In the genomic region with DNA sequence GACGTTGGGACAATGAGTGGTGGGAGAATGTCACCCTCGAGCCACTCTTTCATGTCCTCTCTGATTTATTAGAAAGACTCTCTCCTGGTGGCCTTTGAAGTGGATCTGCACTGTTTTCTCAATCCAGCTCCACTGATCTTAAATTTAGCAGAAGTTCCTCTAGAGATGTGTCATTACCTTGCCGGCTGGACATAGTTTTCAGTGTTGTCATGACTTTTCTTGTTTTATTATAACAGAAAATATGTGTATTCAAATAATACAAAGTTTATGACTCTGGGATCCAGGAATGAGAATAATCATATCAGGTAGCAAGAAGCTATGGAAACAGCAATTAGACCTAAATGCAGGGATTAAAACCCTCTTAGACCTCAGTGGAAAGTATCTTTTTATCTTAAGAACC, we compare ENCODE assay signal across 28 cellular contexts.
"Had no signal": no experiment of that assay in that cellular context is flagged by ENCODE, and none has a peak within 500 bp of the region (broad histone marks: within the 10 kb centered on the region; RNA-seq: fewer than 3 reads in every experiment).

No MANE protein-coding gene starts in this region.

- H3K9me3 ChIP-seq: adrenal gland, body of pancreas, esophagus muscularis mucosa, gastroesophageal sphincter had no signal

- H3K27ac Mint-ChIP-seq: activated CD4-positive, alpha-beta memory T cell treated with anti-CD3 and anti-CD28 coated beads, Interleukin-2, amount 10 ng/mL, durations not matched to agents 7 days and 5 days; activated CD4-positive, alpha-beta T cell treated with anti-CD3 and anti-CD28 coated beads for 36 hours; activated CD4-positive, alpha-beta T cell treated with anti-CD3 and anti-CD28 coated beads, Interleukin-2, amount 10 ng/mL, durations not matched to agents 24 days and 14 days; activated naive CD8-positive, alpha-beta T cell; activated T-cell treated with anti-CD3 and anti-CD28 coated beads, Interleukin-2, amount 50 U/mL, for 24 hours; activated T-cell treated with anti-CD3 and anti-CD28 coated beads, Interleukin-2, amount 50 U/mL, for 72 hours; effector memory CD8-positive, alpha-beta T cell had no signal

- H3K36me3 Mint-ChIP-seq: activated naive CD8-positive, alpha-beta T cell had no signal

- H3K27me3 Mint-ChIP-seq: activated CD4-positive, alpha-beta memory T cell treated with anti-CD3 and anti-CD28 coated beads, Interleukin-2, amount 10 ng/mL, durations not matched to agents 7 days and 5 days; activated CD4-positive, alpha-beta T cell treated with anti-CD3 and anti-CD28 coated beads for 36 hours had no signal

- H3K4me3 ChIP-seq: adrenal gland, body of pancreas, esophagus muscularis mucosa, gastroesophageal sphincter had no signal

- H3K36me3 ChIP-seq: adrenal gland, esophagus muscularis mucosa, gastroesophageal sphincter had no signal

- H3K4me1 ChIP-seq: adrenal gland, body of pancreas, esophagus muscularis mucosa, gastroesophageal sphincter had no signal

- H3K27ac ChIP-seq: adrenal gland, body of pancreas, esophagus muscularis mucosa, gastroesophageal sphincter had no signal

- H3K9me3 Mint-ChIP-seq: activated CD4-positive, alpha-beta memory T cell treated with anti-CD3 and anti-CD28 coated beads, Interleukin-2, amount 10 ng/mL, durations not matched to agents 7 days and 5 days; activated T-cell treated with anti-CD3 and anti-CD28 coated beads, Interleukin-2, amount 50 U/mL, for 24 hours; effector memory CD8-positive, alpha-beta T cell had no signal

- H3K4me1 Mint-ChIP-seq: activated CD4-positive, alpha-beta memory T cell treated with anti-CD3 and anti-CD28 coated beads, Interleukin-2, amount 10 ng/mL, durations not matched to agents 7 days and 5 days; activated CD4-positive, alpha-beta T cell treated with anti-CD3 and anti-CD28 coated beads for 36 hours; activated CD4-positive, alpha-beta T cell treated with anti-CD3 and anti-CD28 coated beads, Interleukin-2, amount 10 ng/mL, durations not matched to agents 24 days and 14 days had no signal

- H3K4me3 Mint-ChIP-seq: activated CD4-positive, alpha-beta memory T cell treated with anti-CD3 and anti-CD28 coated beads, Interleukin-2, amount 10 ng/mL, durations not matched to agents 7 days and 5 days; activated CD4-positive, alpha-beta T cell treated with anti-CD3 and anti-CD28 coated beads for 36 hours; activated CD4-positive, alpha-beta T cell treated with anti-CD3 and anti-CD28 coated beads, Interleukin-2, amount 10 ng/mL, durations not matched to agents 24 days and 14 days; activated naive CD8-positive, alpha-beta T cell; activated T-cell treated with anti-CD3 and anti-CD28 coated beads, Interleukin-2, amount 50 U/mL, for 24 hours; activated T-cell treated with anti-CD3 and anti-CD28 coated beads, Interleukin-2, amount 50 U/mL, for 72 hours; effector memory CD8-positive, alpha-beta T cell had no signal

- H3K27me3 ChIP-seq: adrenal gland, body of pancreas had no signal

- DNase-seq: activated CD4-positive, alpha-beta memory T cell treated with anti-CD3 and anti-CD28 coated beads, Interleukin-2, amount 10 ng/mL, durations not matched to agents 7 days and 5 days; activated CD4-positive, alpha-beta T cell treated with anti-CD3 and anti-CD28 coated beads for 36 hours; activated CD4-positive, alpha-beta T cell treated with anti-CD3 and anti-CD28 coated beads, Interleukin-2, amount 10 ng/mL, durations not matched to agents 24 days and 14 days; activated CD4-positive, alpha-beta T cell treated with anti-CD3 and anti-CD28 coated beads, Interleukin-2, amount 50 U/mL, for 4 hours; activated CD4-positive, CD25-positive, alpha-beta regulatory T cell; activated CD4-positive, CD25-positive, alpha-beta regulatory T cell treated with anti-CD3 and anti-CD28 coated beads, Interleukin-2, amount 50 U/mL, for 72 hours; activated CD8-positive, alpha-beta memory T cell treated with anti-CD3 and anti-CD28 coated beads, Interleukin-2, amount 50 U/mL, for 48 hours; activated gamma-delta T cell treated with Interleukin-2 at 50 U/mL for 16 hours; activated naive CD4-positive, alpha-beta T cell treated with anti-CD3 and anti-CD28 coated beads, Interleukin-2, amount 50 U/mL, for 16 hours; activated naive CD4-positive, alpha-beta T cell treated with Interleukin-2 at 50 U/mL for 16 hours; activated T-cell treated with anti-CD3 and anti-CD28 coated beads for 4 hours; activated T-cell treated with anti-CD3 and anti-CD28 coated beads, Interleukin-2, amount 50 U/mL, for 24 hours; activated T-cell treated with anti-CD3 and anti-CD28 coated beads, Interleukin-2, amount 50 U/mL, for 72 hours; adrenal gland; amygdala; aorta; body of pancreas; caudate nucleus; cortex of kidney; dermis blood vessel endothelial cell; effector CD4-positive, alpha-beta T cell; effector memory CD8-positive, alpha-beta T cell; erythroblast; foreskin melanocyte; T-helper 2 cell had no signal
